8 cellular contexts compared by ENCODE assay signal in the genomic region with DNA sequence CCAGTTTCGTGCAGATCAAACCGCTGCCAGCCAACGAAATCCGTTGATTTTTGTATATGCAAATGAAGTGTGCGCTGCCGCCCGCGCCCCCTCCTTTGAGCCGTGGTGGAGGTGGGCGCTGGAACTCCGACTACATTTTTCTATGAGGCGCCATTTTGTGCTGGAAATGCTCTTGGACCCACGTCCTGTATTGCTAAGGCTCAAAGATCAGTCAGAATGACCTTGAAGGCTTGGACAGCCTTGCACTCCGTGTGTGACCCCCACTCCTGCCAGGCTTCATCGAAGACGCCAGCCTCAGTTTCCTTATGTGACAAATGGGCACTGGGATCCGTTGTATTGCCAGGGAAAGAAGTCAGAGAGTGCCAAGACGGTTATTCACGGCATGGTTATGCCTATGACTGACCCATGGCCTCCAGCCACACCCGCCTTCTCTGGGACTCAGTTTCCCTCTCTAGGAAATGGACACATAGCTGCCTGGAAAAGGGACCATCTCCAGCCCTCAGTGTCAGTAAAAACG. TPM values are rescaled to one million over a fixed set of nuclear protein-coding genes. Genes with fewer than 3 reads are reported as not detected.
DNase-seq lines count a peak whose midpoint lies in the region; ATAC-seq and TF ChIP-seq lines count a peak whose summit lies in the region.

No MANE protein-coding gene starts in this region.

- H3K36me3 Mint-ChIP-seq in T-helper 17 cell (ENCODE audit: low read depth) = peaks cover 7% of the 10 kb centered on the region

- ATAC-seq in T-helper 17 cell = no peak
- no peak for ATAC-seq in GM19351 (IDR thresholded peaks at IDR 0.05; ENCODE audit: unreplicated experiment)

- peaks cover 21% of the 10 kb centered on the region for H3K4me1 Mint-ChIP-seq in T-helper 17 cell

- H3K4me3 ChIP-seq in fibroblast of the aortic adventitia (ENCODE audit: low read depth, low read length) (peak overlapping the region; percentile 69), skeletal muscle satellite cell (ENCODE audit: low read length) (peak overlapping the region; percentile 65)

- TF ChIP-seq POLR2A in GM18951 (IDR thresholded peaks at IDR 0.05; ENCODE audit: extremely low read depth, insufficient read depth, insufficient read length) = peak; percentile 31

- peak overlapping the region; percentile 76 for H3K4me2 ChIP-seq in skeletal muscle satellite cell (ENCODE audit: low read length)

- H3K27me3 Mint-ChIP-seq in T-helper 17 cell = no peaks in the 10 kb centered on the region

- DNase-seq in T-helper 17 cell = no peak
- DNase-seq in fibroblast of the aortic adventitia (ENCODE audit: low read depth) = no peak
- no peak for DNase-seq in NCI-H2029 (lab: John Stamatoyannopoulos, UW)
- DNase-seq in cerebellum (ENCODE audit: low spot score) = no peak
- DNase-seq in T1000 (lab: John Stamatoyannopoulos, UW) = no peak

- peaks cover 21% of the 10 kb centered on the region for H3K4me1 ChIP-seq in skeletal muscle satellite cell (ENCODE audit: control insufficient read depth, insufficient read depth, low read length)

- H3K4me3 Mint-ChIP-seq in T-helper 17 cell = peak overlapping the region; percentile 88

- H3K36me3 ChIP-seq in skeletal muscle satellite cell (ENCODE audit: insufficient read depth, low read length) = peaks cover 24% of the 10 kb centered on the region

- H3K27me3 ChIP-seq in skeletal muscle satellite cell (ENCODE audit: control insufficient read depth, insufficient read depth, low read length) = no peaks in the 10 kb centered on the region

- peak overlapping the region; percentile 67 for H3K9ac ChIP-seq in skeletal muscle satellite cell (ENCODE audit: low read depth, low read length)

- H3K27ac Mint-ChIP-seq in T-helper 17 cell = peak overlapping the region; percentile 95

- no peak for TF ChIP-seq CTCF in fibroblast of the aortic adventitia (IDR thresholded peaks at IDR 0.05; ENCODE audit: insufficient read depth, low read length)

- H3K9me3 ChIP-seq in T-helper 17 cell (ENCODE audit: control insufficient read depth, low read length, poor library complexity, severe bottlenecking) (no peaks in the 10 kb centered on the region), skeletal muscle satellite cell (replicated peaks; ENCODE audit: low read length) (no peaks in the 10 kb centered on the region)

- in situ Hi-C loops in GM18951 (cut with MboI; ENCODE audit: low sequenced_read_pairs, unreplicated experiment) = loop anchor here (25.0 kb wide), 1 partner anchor 521 kb away; no protein-coding TSS in a partner anchor

RNA-seq across cellular contexts. Expression of a gene that starts 0.8 kb away (rescaled TPM):
- total RNA-seq in T-helper 17 cell (10 to 100 TPM; 64.6 to 78.1 TPM), fibroblast of the aortic adventitia (ENCODE audit: low replicate concordance) (22.6 and 65.4 TPM in 2 replicates), cerebellum (38.6 TPM)
- 80.6 and 158 TPM in 2 replicates for total RNA-seq in skeletal muscle satellite cell (2012; rRNA removed)

RNA-seq across cellular contexts. Expression of a gene that starts 22.6 kb away (rescaled TPM):
- 1,000 to 10,000 TPM; 3,164 to 3,616 TPM for total RNA-seq in T-helper 17 cell
- 88.6 and 829 TPM in 2 replicates for total RNA-seq in fibroblast of the aortic adventitia (ENCODE audit: low replicate concordance)
- 343 and 532 TPM in 2 replicates for total RNA-seq in skeletal muscle satellite cell (2012; rRNA removed)
- 105 TPM for total RNA-seq in cerebellum

RNA-seq across cellular contexts. Expression of a gene that starts 24.3 kb away (rescaled TPM):
- total RNA-seq in T-helper 17 cell = 10 to 100 TPM; 14.6 to 19.5 TPM
- not detected in 2 replicates for total RNA-seq in fibroblast of the aortic adventitia (ENCODE audit: low replicate concordance)
- not detected in 2 replicates for total RNA-seq in skeletal muscle satellite cell (2012; rRNA removed)
- total RNA-seq in cerebellum = 0.27 TPM

RNA-seq across cellular contexts. Expression of a gene that starts 31.8 kb away (rescaled TPM):
- total RNA-seq in T-helper 17 cell (not detected), fibroblast of the aortic adventitia (ENCODE audit: low replicate concordance) (not detected in 2 replicates), cerebellum (not detected)
- not detected in 2 replicates for total RNA-seq in skeletal muscle satellite cell (2012; rRNA removed)

RNA-seq across cellular contexts. Expression of a gene that starts 34.7 kb away (rescaled TPM):
- not detected for total RNA-seq in T-helper 17 cell
- not detected in 2 replicates for total RNA-seq in fibroblast of the aortic adventitia (ENCODE audit: low replicate concordance)
- not detected in 2 replicates for total RNA-seq in skeletal muscle satellite cell (2012; rRNA removed)
- total RNA-seq in cerebellum = 2.6 TPM

Comparison
In these comparisons a context has a peak if more than half of its experiments do, and no peak if none do; other contexts are left out.
1. RNA of a gene that starts 24.3 kb away (total RNA-seq): 14.6 to 19.5 TPM in T-helper 17 cell; 0.27 TPM in cerebellum (single experiment) and not detected in fibroblast of the aortic adventitia; every median in the first group is over 10 times any median in the second.